In genomic region chr7:55622241-55622835, GRCh38 we compare ENCODE assay signal across 19 cellular contexts.
"Had no signal": no experiment of that assay in that cellular context is flagged by ENCODE, and none has a peak within 500 bp of the region (broad histone marks: within the 10 kb centered on the region; RNA-seq: fewer than 3 reads in every experiment).

No MANE protein-coding gene starts in this region.

- H3K36me3 ChIP-seq: esophagus muscularis mucosa, right lobe of liver, suprapubic skin, thyroid gland, upper lobe of right lung had no signal

- H3K9me3 ChIP-seq: esophagus muscularis mucosa, psoas muscle, right lobe of liver, suprapubic skin, thyroid gland, upper lobe of right lung had no signal

- H3K27ac ChIP-seq: epithelial cell of prostate, esophagus muscularis mucosa, foreskin keratinocyte, psoas muscle, right lobe of liver, suprapubic skin, thyroid gland, upper lobe of right lung had no signal

- FAIRE-seq: kidney had no signal

- H3K4me3 ChIP-seq: esophagus muscularis mucosa, psoas muscle, right lobe of liver, suprapubic skin, thyroid gland, upper lobe of right lung had no signal

- ATAC-seq: effector memory CD8-positive, alpha-beta T cell; foreskin keratinocyte; left colon; naive thymus-derived CD4-positive, alpha-beta T cell; psoas muscle; right lobe of liver; stimulated activated effector memory CD8-positive, alpha-beta T cell treated with anti-CD3 and anti-CD28 coated beads, Interleukin-12 subunit alpha, Interleukin-12 subunit beta, amount 100 ng/mL, for 72 hours; stimulated activated naive CD8-positive, alpha-beta T cell treated with anti-CD3 and anti-CD28 coated beads, Interleukin-15, Interleukin-2, amounts not matched to agents 100 U/mL and 50 U/mL, for 24 hours; upper lobe of right lung had no signal

- H3K27me3 ChIP-seq: foreskin keratinocyte, right lobe of liver, thyroid gland, upper lobe of right lung had no signal

- DNase-seq: effector memory CD8-positive, alpha-beta T cell; kidney; left colon; mammary epithelial cell; naive thymus-derived CD4-positive, alpha-beta T cell; nephron progenitor cell; psoas muscle; retina; right lobe of liver; stimulated activated CD4-positive, alpha-beta T cell treated with anti-CD3 and anti-CD28 coated beads, Interleukin-4, amount 100 ng/mL, for 1 hour; stimulated activated CD8-positive, alpha-beta memory T cell treated with anti-CD3 and anti-CD28 coated beads, Interleukin-4, amount 100 ng/mL, for 48 hours; stimulated activated naive CD8-positive, alpha-beta T cell treated with anti-CD3 and anti-CD28 coated beads, Interleukin-15, Interleukin-2, amounts not matched to agents 100 U/mL and 50 U/mL, for 24 hours; thyroid gland; upper lobe of right lung had no signal

- H3K4me1 ChIP-seq: esophagus muscularis mucosa, foreskin keratinocyte, psoas muscle, right lobe of liver, suprapubic skin, thyroid gland, upper lobe of right lung had no signal
